In genomic region chr16:89431616-89432015, GRCh38 we compare ENCODE assay signal across 18 cellular contexts. TPM values are rescaled to one million over a fixed set of nuclear protein-coding genes. Genes with fewer than 3 reads are reported as not detected.
A peak's percentile ranks its signal among the peaks of the same experiment; 100 is the strongest.
DNase-seq lines count a peak whose midpoint lies in the region; ATAC-seq and TF ChIP-seq lines count a peak whose summit lies in the region.
"Had no signal": no experiment of that assay in that cellular context is flagged by ENCODE, and none has a peak within 500 bp of the region (broad histone marks: within the 10 kb centered on the region; RNA-seq: fewer than 3 reads in every experiment).

No MANE protein-coding gene starts in this region.

- no peak for DNase-seq in stimulated activated naive CD8-positive, alpha-beta T cell treated with anti-CD3 and anti-CD28 coated beads, Interleukin-15, Interleukin-2, amounts not matched to agents 100 U/mL and 50 U/mL, for 24 hours
- no peak for DNase-seq in stimulated activated naive CD8-positive, alpha-beta T cell treated with anti-CD3 and anti-CD28 coated beads, Interleukin-15, amount 100 ng/mL, for 72 hours
- no peak for DNase-seq in activated CD8-positive, alpha-beta T cell treated with anti-CD3 and anti-CD28 coated beads, Interleukin-2, amount 10 ng/mL, durations not matched to agents 7 days and 5 days
- DNase-seq in left lobe of liver (ENCODE audit: low spot score) (no peak), upper lobe of right lung (no peak), GDM1 (lab: John Stamatoyannopoulos, UW) (no peak), NCI-H1417 treated with DMSO at 0.1 percent for 48 hours (lab: John Stamatoyannopoulos, UW) (no peak)
- DNase-seq: activated B cell treated with CpG ODN at 0.5 μM for 24 hours; activated effector memory CD4-positive, alpha-beta T cell treated with Interleukin-2 at 50 U/mL for 16 hours; aorta; BE2C; DMS 273 treated with DMSO at 0.1 percent for 48 hours; immature natural killer cell; MV-4-11; NCI-H2029 had no signal

- no peaks in the 10 kb centered on the region for H3K9me3 ChIP-seq in upper lobe of right lung
- H3K9me3 ChIP-seq: BE2C had no signal

- H3K4me3 ChIP-seq in upper lobe of right lung = no peak overlapping the region

- H3K36me3 ChIP-seq in upper lobe of right lung = no peaks in the 10 kb centered on the region

- H3K9me3 Mint-ChIP-seq in stimulated activated naive CD8-positive, alpha-beta T cell treated with anti-CD3 and anti-CD28 coated beads, Interleukin-15, amount 100 ng/mL, for 72 hours = no peaks in the 10 kb centered on the region
- H3K9me3 Mint-ChIP-seq in activated CD8-positive, alpha-beta T cell treated with anti-CD3 and anti-CD28 coated beads, Interleukin-2, amount 10 ng/mL, durations not matched to agents 7 days and 5 days (ENCODE audit: insufficient read depth) = no peaks in the 10 kb centered on the region
- H3K9me3 Mint-ChIP-seq: activated B cell treated with CpG ODN at 0.5 μM for 24 hours, HFFc6, memory B cell had no signal

- H3K4me3 Mint-ChIP-seq in stimulated activated naive CD8-positive, alpha-beta T cell treated with anti-CD3 and anti-CD28 coated beads, Interleukin-15, amount 100 ng/mL, for 72 hours = no peak overlapping the region
- H3K4me3 Mint-ChIP-seq in activated CD8-positive, alpha-beta T cell treated with anti-CD3 and anti-CD28 coated beads, Interleukin-2, amount 10 ng/mL, durations not matched to agents 7 days and 5 days = no peak overlapping the region
- H3K4me3 Mint-ChIP-seq: HFFc6, immature natural killer cell, memory B cell had no signal

- intact Hi-C loops in upper lobe of right lung (cut with DNase I) = no loop called here

- no peak for TF ChIP-seq CTCF in upper lobe of right lung (IDR thresholded peaks at IDR 0.05)

- H3K27ac ChIP-seq in upper lobe of right lung = no peak overlapping the region

- peak; percentile 38 for ATAC-seq in stimulated activated naive CD8-positive, alpha-beta T cell treated with anti-CD3 and anti-CD28 coated beads, Interleukin-15, Interleukin-2, amounts not matched to agents 100 U/mL and 50 U/mL, for 24 hours
- ATAC-seq in stimulated activated naive CD8-positive, alpha-beta T cell treated with anti-CD3 and anti-CD28 coated beads, Interleukin-15, amount 100 ng/mL, for 72 hours = no peak
- ATAC-seq in activated CD8-positive, alpha-beta T cell treated with anti-CD3 and anti-CD28 coated beads, Interleukin-2, amount 10 ng/mL, durations not matched to agents 7 days and 5 days = peak; percentile 25
- peak; percentile 4 for ATAC-seq in left lobe of liver
- peak; percentile 11 for ATAC-seq in upper lobe of right lung
- no peak for ATAC-seq in HG03457 (IDR thresholded peaks at IDR 0.05; ENCODE audit: unreplicated experiment)

- H3K36me3 Mint-ChIP-seq in activated CD8-positive, alpha-beta T cell treated with anti-CD3 and anti-CD28 coated beads, Interleukin-2, amount 10 ng/mL, durations not matched to agents 7 days and 5 days (ENCODE audit: low read depth) = peaks cover 28% of the 10 kb centered on the region

- peaks cover 36% of the 10 kb centered on the region for H3K4me1 ChIP-seq in upper lobe of right lung
- H3K4me1 ChIP-seq: BE2C had no signal

- no peaks in the 10 kb centered on the region for H3K27me3 ChIP-seq in upper lobe of right lung
- H3K27me3 ChIP-seq: BE2C had no signal

- H3K4me1 Mint-ChIP-seq in stimulated activated naive CD8-positive, alpha-beta T cell treated with anti-CD3 and anti-CD28 coated beads, Interleukin-15, amount 100 ng/mL, for 72 hours = peaks cover 12% of the 10 kb centered on the region
- peaks cover 35% of the 10 kb centered on the region for H3K4me1 Mint-ChIP-seq in activated CD8-positive, alpha-beta T cell treated with anti-CD3 and anti-CD28 coated beads, Interleukin-2, amount 10 ng/mL, durations not matched to agents 7 days and 5 days (ENCODE audit: low read depth)

- CTCF ChIA-PET in activated CD8-positive, alpha-beta T cell treated with anti-CD3 and anti-CD28 coated beads, Interleukin-2, amount 10 ng/mL, durations not matched to agents 7 days and 5 days (lab: Charles Lee) = no interaction called here

- no peaks in the 10 kb centered on the region for H3K27me3 Mint-ChIP-seq in stimulated activated naive CD8-positive, alpha-beta T cell treated with anti-CD3 and anti-CD28 coated beads, Interleukin-15, amount 100 ng/mL, for 72 hours
- H3K27me3 Mint-ChIP-seq in activated CD8-positive, alpha-beta T cell treated with anti-CD3 and anti-CD28 coated beads, Interleukin-2, amount 10 ng/mL, durations not matched to agents 7 days and 5 days (ENCODE audit: low read depth) = no peaks in the 10 kb centered on the region
- H3K27me3 Mint-ChIP-seq: activated B cell treated with CpG ODN at 0.5 μM for 24 hours, memory B cell had no signal

- POLR2A ChIA-PET in activated CD8-positive, alpha-beta T cell treated with anti-CD3 and anti-CD28 coated beads, Interleukin-2, amount 10 ng/mL, durations not matched to agents 7 days and 5 days (lab: Charles Lee) = no interaction called here

- H3K27ac Mint-ChIP-seq in stimulated activated naive CD8-positive, alpha-beta T cell treated with anti-CD3 and anti-CD28 coated beads, Interleukin-15, amount 100 ng/mL, for 72 hours = no peak overlapping the region
- no peak overlapping the region for H3K27ac Mint-ChIP-seq in activated CD8-positive, alpha-beta T cell treated with anti-CD3 and anti-CD28 coated beads, Interleukin-2, amount 10 ng/mL, durations not matched to agents 7 days and 5 days
- H3K27ac Mint-ChIP-seq: activated B cell treated with CpG ODN at 0.5 μM for 24 hours, HFFc6, immature natural killer cell, memory B cell had no signal

RNA-seq across cellular contexts. Expression of gene ANKRD11, which starts 58.7 kb away (rescaled TPM):
- 100 to 1,000 TPM; 157 to 175 TPM for total RNA-seq in activated CD8-positive, alpha-beta T cell treated with anti-CD3 and anti-CD28 coated beads, Interleukin-2, amount 10 ng/mL, durations not matched to agents 7 days and 5 days
- total RNA-seq in left lobe of liver (50.7 TPM), upper lobe of right lung (125 TPM)

Comparison
In these comparisons a context has a peak if more than half of its experiments do, and no peak if none do; other contexts are left out.
1. ATAC-seq: peak in stimulated activated naive CD8-positive, alpha-beta T cell treated with anti-CD3 and anti-CD28 coated beads, Interleukin-15, Interleukin-2, amounts not matched to agents 100 U/mL and 50 U/mL, for 24 hours (single experiment), activated CD8-positive, alpha-beta T cell treated with anti-CD3 and anti-CD28 coated beads, Interleukin-2, amount 10 ng/mL, durations not matched to agents 7 days and 5 days (single experiment), left lobe of liver (single experiment) and upper lobe of right lung (single experiment); none in stimulated activated naive CD8-positive, alpha-beta T cell treated with anti-CD3 and anti-CD28 coated beads, Interleukin-15, amount 100 ng/mL, for 72 hours (single experiment) and HG03457 (single experiment).